23 cellular contexts compared by ENCODE assay signal in the genomic region with DNA sequence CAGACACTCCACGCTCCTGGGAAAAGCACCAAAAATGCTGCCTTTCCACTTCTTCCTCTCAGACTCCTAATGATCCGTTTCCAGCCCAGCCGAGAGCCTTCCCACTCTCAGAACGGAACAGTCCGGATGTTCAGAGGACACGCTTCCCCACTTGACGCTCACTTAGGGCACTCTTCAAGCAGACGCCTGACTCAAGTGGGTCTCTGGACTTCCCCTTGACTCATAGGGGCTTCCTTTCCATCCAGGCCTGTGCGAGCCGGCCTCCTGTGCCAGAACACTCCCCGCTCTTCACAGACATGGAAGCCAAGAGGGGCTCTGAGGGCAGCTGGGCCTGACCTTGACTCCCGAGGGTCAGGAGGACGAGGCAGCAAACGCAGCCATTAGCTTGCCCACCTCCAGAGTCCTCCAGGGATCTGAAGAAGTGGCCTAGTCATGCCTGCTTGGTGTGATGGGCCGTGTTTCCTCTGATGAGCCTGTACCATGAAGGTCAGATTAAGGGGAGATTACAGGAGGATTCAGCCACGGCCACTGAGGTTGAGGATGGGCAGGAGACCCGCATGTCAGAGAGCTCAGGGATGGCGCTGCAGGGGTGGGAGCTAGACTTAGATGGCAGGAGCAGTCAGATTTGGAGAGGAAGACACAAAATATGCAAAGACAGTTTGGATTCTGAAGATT.
A peak's percentile ranks its signal among the peaks of the same experiment; 100 is the strongest.
DNase-seq lines count a peak whose midpoint lies in the region; ATAC-seq, FAIRE-seq and TF ChIP-seq lines count a peak whose summit lies in the region.
"Had no signal": no experiment of that assay in that cellular context is flagged by ENCODE, and none has a peak within 500 bp of the region (broad histone marks: within the 10 kb centered on the region; RNA-seq: fewer than 3 reads in every experiment).

No MANE protein-coding gene starts in this region.

- no peak for TF ChIP-seq POLR2A in IMR-90 (IDR thresholded peaks at IDR 0.05; ENCODE audit: low read depth, low read length)
- no peak for TF ChIP-seq POLR2A in H54 (IDR thresholded peaks at IDR 0.05; ENCODE audit: low read depth, low read length)

- dilution Hi-C loops in IMR-90 (cut with HindIII; ENCODE audit: low sequenced_read_pairs, unreplicated experiment): no loop called here

- no peak overlapping the region for H2BK5ac ChIP-seq in IMR-90 (ENCODE audit: low read depth, low read length, poor library complexity, severe bottlenecking)

- POLR2A ChIA-PET in IMR-90 (lab: Charles Lee; ENCODE audit: unreplicated experiment): no interaction called here

- no peak overlapping the region for H2BK20ac ChIP-seq in IMR-90 (ENCODE audit: low read depth, low read length)

- H3K4me1 ChIP-seq in IMR-90 (ENCODE audit: control insufficient read depth, insufficient read depth, low read length): no peaks in the 10 kb centered on the region
- H3K4me1 ChIP-seq in astrocyte (ENCODE audit: insufficient read depth, low read length): no peaks in the 10 kb centered on the region

- H3K27ac Mint-ChIP-seq in astrocyte (ENCODE audit: unreplicated experiment): no peak overlapping the region
- H3K27ac Mint-ChIP-seq: activated naive CD4-positive, alpha-beta T cell treated with anti-CD3 and anti-CD28 coated beads for 36 hours; mesothelial cell of epicardium had no signal

- intact Hi-C loops in IMR-90 (cut with micrococcal nuclease): no loop called here

- CTCF ChIA-PET in IMR-90 (lab: Yijun Ruan, JAX): no interaction called here

- H3K4me3 Mint-ChIP-seq in astrocyte (ENCODE audit: unreplicated experiment): peak overlapping the region; percentile 35
- H3K4me3 Mint-ChIP-seq: activated naive CD4-positive, alpha-beta T cell treated with anti-CD3 and anti-CD28 coated beads for 36 hours; mesothelial cell of epicardium; naive thymus-derived CD8-positive, alpha-beta T cell had no signal

- peaks cover 80% of the 10 kb centered on the region for H3K27me3 Mint-ChIP-seq in astrocyte (ENCODE audit: low read depth, unreplicated experiment)

- H2BK120ac ChIP-seq in IMR-90 (ENCODE audit: low read depth, low read length): no peak overlapping the region

- TF ChIP-seq CTCF in IMR-90 (conservative IDR thresholded peaks at IDR 0.05; ENCODE audit: low read depth, low read length) (no peak), astrocyte (IDR thresholded peaks at IDR 0.05; ENCODE audit: insufficient read depth, low read depth, low read length) (no peak)

- H2AK5ac ChIP-seq in IMR-90 (ENCODE audit: low read depth, low read length): no peak overlapping the region

- ATAC-seq in IMR-90 (ENCODE audit: low read depth): no peak
- no peak for ATAC-seq in GM19324 (IDR thresholded peaks at IDR 0.05; ENCODE audit: low FRiP score, unreplicated experiment)
- ATAC-seq in GM19455 (IDR thresholded peaks at IDR 0.05; ENCODE audit: unreplicated experiment): no peak
- ATAC-seq: naive thymus-derived CD8-positive, alpha-beta T cell had no signal

- no peaks in the 10 kb centered on the region for H3K79me2 ChIP-seq in astrocyte (ENCODE audit: insufficient read depth, low read length)

- TF ChIP-seq RAD21 in IMR-90 (IDR thresholded peaks at IDR 0.05; ENCODE audit: low read length): no peak

- no peaks in the 10 kb centered on the region for H3K4me1 Mint-ChIP-seq in astrocyte (ENCODE audit: low read depth, unreplicated experiment)

- no peak overlapping the region for H3K23ac ChIP-seq in IMR-90 (ENCODE audit: low read depth, low read length)

- H3K9ac ChIP-seq in IMR-90 (ENCODE audit: low read depth, low read length): no peak overlapping the region
- H3K9ac ChIP-seq in astrocyte (ENCODE audit: low read length): no peak overlapping the region

- WGBS in IMR-90 (ENCODE audit: extremely low coverage in 2 of 2, insufficient read length in 1 of 2), 2 experiments: 73% methylated on average over 13 of the region's 18 CpGs; no CpG with 5 or more reads in 1 of the 2 experiments

- in situ Hi-C loops in IMR-90 (cut with MboI; ENCODE audit: low sequenced_read_pairs): no loop called here

- H3K27ac ChIP-seq in IMR-90 (ENCODE audit: insufficient read depth, low read length): no peak overlapping the region
- H3K27ac ChIP-seq in astrocyte (ENCODE audit: low read depth, low read length): no peak overlapping the region
- H3K27ac ChIP-seq: C4-2B had no signal

- H3K36me3 Mint-ChIP-seq in astrocyte (ENCODE audit: low read depth, unreplicated experiment): peaks cover 1% of the 10 kb centered on the region
- H3K36me3 Mint-ChIP-seq: mesothelial cell of epicardium; naive thymus-derived CD8-positive, alpha-beta T cell had no signal

- H4K20me1 ChIP-seq in IMR-90 (ENCODE audit: insufficient read depth, low read length) (no peaks in the 10 kb centered on the region), astrocyte (ENCODE audit: insufficient read depth, low read length) (no peaks in the 10 kb centered on the region)

- H3K9me3 Mint-ChIP-seq in astrocyte (ENCODE audit: unreplicated experiment): peaks cover 4% of the 10 kb centered on the region
- H3K9me3 Mint-ChIP-seq: activated naive CD4-positive, alpha-beta T cell treated with anti-CD3 and anti-CD28 coated beads for 36 hours; mesothelial cell of epicardium; naive thymus-derived CD8-positive, alpha-beta T cell had no signal

- DNase-seq in DMS79 (lab: John Stamatoyannopoulos, UW) (peak; percentile 91), IMR-90 (no peak), astrocyte (ENCODE audit: low read depth) (peak; percentile 68), mesenteric fat pad (ENCODE audit: low spot score) (peak; percentile 83), H54 (ENCODE audit: insufficient read length, low spot score) (no peak)
- DNase-seq: activated CD4-positive, alpha-beta T cell treated with anti-CD3 and anti-CD28 coated beads for 1 hour; activated CD8-positive, alpha-beta memory T cell treated with anti-CD3 and anti-CD28 coated beads for 24 hours; activated naive CD4-positive, alpha-beta T cell treated with anti-CD3 and anti-CD28 coated beads for 36 hours; activated T-cell treated with anti-CD3 and anti-CD28 coated beads, Interleukin-2, amount 50 U/mL, for 48 hours; effector CD4-positive, alpha-beta T cell; KBM-7; MM.1S; naive thymus-derived CD8-positive, alpha-beta T cell; NCI-H1436 treated with DMSO at 0.1 percent for 48 hours; NCI-H748 treated with DMSO at 0.1 percent for 48 hours had no signal

- H4K8ac ChIP-seq in IMR-90 (ENCODE audit: low read depth in 2 of 2, low read length in 2 of 2): no peak overlapping the region

- no peaks in the 10 kb centered on the region for H3K9me1 ChIP-seq in IMR-90 (ENCODE audit: insufficient read depth, low read length)

- H3K9me3 ChIP-seq in IMR-90 (ENCODE audit: control insufficient read depth, insufficient read depth, low read length) (no peaks in the 10 kb centered on the region), astrocyte (ENCODE audit: insufficient read depth, low read depth, low read length) (no peaks in the 10 kb centered on the region)

- no peak overlapping the region for H3K4ac ChIP-seq in IMR-90 (ENCODE audit: low read depth, low read length)

- H2AK9ac ChIP-seq in IMR-90 (replicated peaks; ENCODE audit: low read depth, low read length, poor library complexity): no peak overlapping the region

- no TSS peak for BruUV-seq in IMR-90 (replicated peaks; lab: Mats Ljungman, UMichigan)

- H3K18ac ChIP-seq in IMR-90 (ENCODE audit: low read depth, low read length): no peak overlapping the region

- no peak for FAIRE-seq in astrocyte (lab: Jason Lieb, UNC)
- FAIRE-seq in H54 (lab: Jason Lieb, UNC): no peak
- FAIRE-seq: frontal cortex, G401.6, keratinocyte, urothelium cell line had no signal

- H3K36me3 ChIP-seq in IMR-90 (ENCODE audit: control insufficient read depth, insufficient read depth, low read length) (no peaks in the 10 kb centered on the region), astrocyte (ENCODE audit: insufficient read depth, low read length) (no peaks in the 10 kb centered on the region)

- H3K4me3 ChIP-seq in IMR-90 (ENCODE audit: insufficient read depth, low read depth, low read length) (no peak overlapping the region), astrocyte (ENCODE audit: insufficient read depth, low read depth, low read length) (no peak overlapping the region)

- H2AFZ ChIP-seq in IMR-90 (replicated peaks; ENCODE audit: low read length, poor library complexity) (peak overlapping the region; percentile 3), astrocyte (ENCODE audit: low read depth, low read length) (no peak overlapping the region)

- peaks cover 63% of the 10 kb centered on the region for H3K27me3 ChIP-seq in IMR-90 (ENCODE audit: control insufficient read depth, insufficient read depth, low read length)
- peaks cover 13% of the 10 kb centered on the region for H3K27me3 ChIP-seq in astrocyte (ENCODE audit: insufficient read depth, low read length)

- no peak overlapping the region for H3K56ac ChIP-seq in IMR-90 (ENCODE audit: extremely low read depth, insufficient read depth, low read length)

- H2BK15ac ChIP-seq in IMR-90 (ENCODE audit: low read depth, low read length): no peak overlapping the region

- H4K5ac ChIP-seq in IMR-90 (ENCODE audit: low read depth, low read length): no peak overlapping the region

- no peak overlapping the region for H3K14ac ChIP-seq in IMR-90 (replicated peaks; ENCODE audit: low read depth, low read length)

- H3K79me1 ChIP-seq in IMR-90 (ENCODE audit: low read depth in 1 of 2, low read length in 2 of 2): no peaks in the 10 kb centered on the region

- H3K4me2 ChIP-seq in IMR-90 (ENCODE audit: low read depth, low read length): no peak overlapping the region
- no peak overlapping the region for H3K4me2 ChIP-seq in astrocyte (ENCODE audit: low read length)

- H4K91ac ChIP-seq in IMR-90 (ENCODE audit: insufficient read depth, low read depth, low read length): no peak overlapping the region

TF ChIP-seq in IMR-90, 13 proteins besides CTCF, POLR2A, EP300 and RAD21 (continues in another document):
- no peak for TF ChIP-seq MAZ (IDR thresholded peaks at IDR 0.05; ENCODE audit: borderline replicate concordance, low read depth, low read length)
- no peak for TF ChIP-seq MXI1 (IDR thresholded peaks at IDR 0.05; ENCODE audit: borderline replicate concordance, low read depth, low read length)
- TF ChIP-seq ELK1 (IDR thresholded peaks at IDR 0.05; ENCODE audit: borderline replicate concordance, low read depth, low read length): no peak
- no peak for TF ChIP-seq CHD1 (IDR thresholded peaks at IDR 0.05; ENCODE audit: low read depth, low read length)
- TF ChIP-seq MAFK (IDR thresholded peaks at IDR 0.05; ENCODE audit: low read depth, low read length): no peak
- TF ChIP-seq CEBPB (IDR thresholded peaks at IDR 0.05; ENCODE audit: low read depth, low read length): no peak
- TF ChIP-seq RCOR1 (IDR thresholded peaks at IDR 0.05; ENCODE audit: insufficient replicate concordance, low read length): no peak
- no peak for TF ChIP-seq SMC3 (IDR thresholded peaks at IDR 0.05; ENCODE audit: low read depth, low read length)

Comparison
In these comparisons a context has a peak if more than half of its experiments do, and no peak if none do; other contexts are left out.
1. DNase-seq: peak in DMS79 (single experiment), astrocyte (single experiment) and mesenteric fat pad (single experiment); none in IMR-90 (single experiment) and H54 (single experiment).